19 cellular contexts compared by ENCODE assay signal in the genomic region with DNA sequence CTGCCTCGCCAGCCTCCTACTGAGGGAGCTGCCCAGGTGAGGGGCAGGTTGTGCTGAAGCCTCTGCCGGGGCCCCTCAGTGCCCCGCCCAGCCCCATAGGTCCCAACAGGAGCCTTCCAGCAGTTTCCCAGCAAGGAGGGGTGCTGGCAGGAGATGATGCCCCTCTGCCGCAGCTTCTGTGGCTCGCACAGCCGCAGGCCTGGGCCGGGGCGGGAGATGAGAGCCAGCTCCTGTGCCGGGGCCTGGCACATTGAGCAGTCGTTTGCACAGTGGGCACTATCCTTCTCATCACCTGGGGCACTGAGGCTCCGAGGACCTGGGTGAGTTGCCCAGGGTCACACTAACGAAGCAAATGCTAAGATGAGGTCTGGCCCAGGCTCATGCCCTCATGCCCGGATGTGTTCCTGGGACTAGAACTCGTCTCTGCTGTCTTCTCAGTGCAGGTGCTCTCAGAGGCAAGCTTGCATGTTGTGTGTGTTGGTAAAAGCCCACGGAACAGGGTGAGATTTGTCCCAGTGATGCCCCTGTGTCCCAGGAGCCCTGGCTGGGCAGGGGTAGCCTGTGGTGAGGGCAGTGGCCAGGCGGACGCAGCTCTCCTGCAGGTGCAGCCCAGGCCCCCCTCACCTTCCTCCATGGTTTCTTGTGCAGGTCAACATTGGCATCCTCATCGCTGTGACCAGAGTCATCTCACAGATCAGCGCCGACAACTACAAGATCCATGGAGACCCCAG.
A peak's percentile ranks its signal among the peaks of the same experiment; 100 is the strongest.
DNase-seq lines count a peak whose midpoint lies in the region; ATAC-seq, FAIRE-seq and TF ChIP-seq lines count a peak whose summit lies in the region.
"Had no signal": no experiment of that assay in that cellular context is flagged by ENCODE, and none has a peak within 500 bp of the region (broad histone marks: within the 10 kb centered on the region; RNA-seq: fewer than 3 reads in every experiment).

No MANE protein-coding gene starts in this region.

- no peaks in the 10 kb centered on the region for H4K20me1 ChIP-seq in H1 (replicated peaks in 1 of 2; ENCODE audit: control insufficient read depth in 1 of 2, insufficient read depth in 2 of 2, low read length in 2 of 2)
- H4K20me1 ChIP-seq in neural progenitor cell (ENCODE audit: low read depth), result no peaks in the 10 kb centered on the region

- H3K27ac ChIP-seq in H1 (ENCODE audit: low read depth, low read length), result no peak overlapping the region
- H3K27ac ChIP-seq in neural progenitor cell, result no peak overlapping the region
- H3K27ac ChIP-seq in temporal lobe (ENCODE audit: low read depth, low read length), result peak overlapping the region; percentile 71
- H3K27ac ChIP-seq: C4-2B had no signal

- 90% methylated on average over 17 of the region's 20 CpGs; no CpG with 5 or more reads in 1 of the 2 experiments for WGBS in H1 (ENCODE audit: extremely low coverage in 1 of 2, insufficient coverage in 1 of 2, insufficient read length in 1 of 2, insufficient replicate concordance in 2 of 2, low coverage in 1 of 2, low lambda C conversion rate in 2 of 2, missing lambda C conversion rate in 1 of 2), 2 experiments

- H3K9me3 ChIP-seq in H1 (ENCODE audit: insufficient read depth in 2 of 2, low read depth in 1 of 2, low read length in 1 of 2), result no peaks in the 10 kb centered on the region; a peak in 1 of 4 replicates
- no peaks in the 10 kb centered on the region for H3K9me3 ChIP-seq in neural progenitor cell (ENCODE audit: low read depth)

- H3K14ac ChIP-seq in H1 (ENCODE audit: insufficient read length), result no peak overlapping the region

- no peak overlapping the region for H2AFZ ChIP-seq in H1 (ENCODE audit: low read length)
- no peak overlapping the region for H2AFZ ChIP-seq in neural progenitor cell (replicated peaks)

- peaks cover 0 to 2% (median 0%) of the 10 kb centered on the region in 4 experiments; a peak in 1 of 7 replicates for H3K27me3 ChIP-seq in H1 (replicated peaks in 1 of 4; ENCODE audit: control insufficient read depth in 3 of 4, extremely low read depth in 1 of 4, insufficient read depth in 3 of 4, low read length in 3 of 4)
- no peaks in the 10 kb centered on the region for H3K27me3 ChIP-seq in neural progenitor cell

- 0 out of 2 replicates have a peak, but pooled peaks cover 2% of the 10 kb centered on the region for H3K36me3 Mint-ChIP-seq in WTC11
- peaks cover 2% of the 10 kb centered on the region for H3K36me3 Mint-ChIP-seq in neural progenitor cell

- TF ChIP-seq CTCF in WTC11 (IDR thresholded peaks at IDR 0.05) (no peak), H1 (IDR thresholded peaks at IDR 0.05; ENCODE audit: control extremely low read depth in 1 of 3, insufficient read depth in 1 of 3, low read depth in 1 of 3, low read length in 3 of 3) (no peak), neural progenitor cell (IDR thresholded peaks at IDR 0.05) (no peak)

- no peak overlapping the region; the same call in 1 of the 2 replicates for H4K8ac ChIP-seq in H1 (ENCODE audit: extremely low read depth, insufficient read depth, low read length)

- H2BK5ac ChIP-seq in H1 (ENCODE audit: low read depth, low read length), result no peak overlapping the region

- TF ChIP-seq POLR2A in H1 (IDR thresholded peaks at IDR 0.05; ENCODE audit: control extremely low read depth in 1 of 2, low read depth in 2 of 2, low read length in 2 of 2), result no peak

- no peak overlapping the region for H2BK12ac ChIP-seq in H1 (ENCODE audit: low read depth, low read length)

- H3K4me3 ChIP-seq in H1 (ENCODE audit: extremely low read depth in 1 of 4, insufficient read depth in 2 of 4, low read depth in 3 of 4, low read length in 4 of 4) (no peak overlapping the region), neural progenitor cell (no peak overlapping the region)
- H3K4me3 ChIP-seq: K562 had no signal

- no peaks in the 10 kb centered on the region for H3K36me3 ChIP-seq in H1 (ENCODE audit: control insufficient read depth in 2 of 4, insufficient read depth in 4 of 4, low read length in 3 of 4)
- no peaks in the 10 kb centered on the region for H3K36me3 ChIP-seq in neural progenitor cell

- H4K91ac ChIP-seq in H1 (replicated peaks; ENCODE audit: insufficient read length, low read length), result no peak overlapping the region

- H2AK5ac ChIP-seq in H1 (ENCODE audit: low read depth, low read length), result no peak overlapping the region

- POLR2A ChIA-PET in WTC11 (lab: Charles Lee) (no interaction called here), H1 (lab: Charles Lee; ENCODE audit: partially characterized antibody) (no interaction called here)

- H4K5ac ChIP-seq in H1 (ENCODE audit: insufficient read length, low read depth, low read length), result no peak overlapping the region

- DNase-seq in WTC11 (ENCODE audit: low spot score) (no peak), H1 (ENCODE audit: low read depth in 1 of 2, low spot score in 2 of 2) (no peak), neural progenitor cell (ENCODE audit: low spot score) (no peak), T1000 (lab: John Stamatoyannopoulos, UW) (no peak), superior temporal gyrus (ENCODE audit: extremely low spot score) (no peak)
- DNase-seq: ACHN; NCI-H1092 treated with DMSO at 0.1 percent for 48 hours; NCI-H1694; NCI-H2107; NCI-H510A; NCI-H748 treated with DMSO at 0.1 percent for 48 hours; NK-92 treated with Interleukin-12 subunit alpha and Interleukin-12 subunit beta, amount 100 ng/mL, for 24 hours; SHP77 had no signal

- H3K4me3 Mint-ChIP-seq in WTC11 (no peak overlapping the region), neural progenitor cell (peak overlapping the region; percentile 48)

- H3K27ac Mint-ChIP-seq in WTC11, result no peak overlapping the region
- H3K27ac Mint-ChIP-seq in neural progenitor cell, result no peak overlapping the region

- no peak for TF ChIP-seq EP300 in H1 (IDR thresholded peaks at IDR 0.05; ENCODE audit: borderline replicate concordance in 1 of 2, low read depth in 2 of 2, low read length in 2 of 2)

- no peak for TF ChIP-seq RAD21 in H1 (IDR thresholded peaks at IDR 0.05 in 1 of 2, conservative IDR thresholded peaks at IDR 0.05 in 1 of 2; ENCODE audit: low read depth in 2 of 2, low read length in 2 of 2)

- H3K79me1 ChIP-seq in H1 (ENCODE audit: low read depth, low read length), result no peaks in the 10 kb centered on the region

- CTCF ChIA-PET in WTC11 (lab: Charles Lee) (interaction anchor here (0.6 to 6.3 kb wide), 20 partner anchors 8 to 324 kb away, joined by 3 to 88 read pairs (median 12); no protein-coding TSS in a partner anchor), H1 (lab: Charles Lee; ENCODE audit: partially characterized antibody) (interaction anchor here (0.9 to 9.6 kb wide), 23 partner anchors 10 to 791 kb away, joined by 3 to 196 read pairs (median 4); no protein-coding TSS in a partner anchor)

- H3K23me2 ChIP-seq in H1 (ENCODE audit: low read depth, low read length), result no peaks in the 10 kb centered on the region; the same call in 1 of the 2 replicates

- no peak overlapping the region for H3K9ac ChIP-seq in H1 (replicated peaks in 1 of 4; ENCODE audit: extremely low read depth in 1 of 4, low read depth in 3 of 4, low read length in 3 of 4)
- no peak overlapping the region for H3K9ac ChIP-seq in neural progenitor cell

- H3K9me3 Mint-ChIP-seq in WTC11 (peaks cover 10% of the 10 kb centered on the region), neural progenitor cell (peaks cover 5% of the 10 kb centered on the region)

- H3K4me2 ChIP-seq in H1 (ENCODE audit: insufficient read depth in 1 of 2, low read depth in 2 of 2, low read length in 2 of 2) (no peak overlapping the region), neural progenitor cell (no peak overlapping the region)

- no peak overlapping the region for H2BK15ac ChIP-seq in H1 (ENCODE audit: low read length)

- H3K4me1 Mint-ChIP-seq in WTC11 (no peaks in the 10 kb centered on the region), neural progenitor cell (peaks cover 29% of the 10 kb centered on the region)

- no peak overlapping the region for H3K18ac ChIP-seq in H1 (ENCODE audit: extremely low read depth, low read length)

- no peaks in the 10 kb centered on the region for H3K79me2 ChIP-seq in H1 (ENCODE audit: control insufficient read depth in 1 of 2, insufficient read depth in 2 of 2, low read length in 2 of 2)
- no peaks in the 10 kb centered on the region for H3K79me2 ChIP-seq in neural progenitor cell (ENCODE audit: low read depth)

- no peak overlapping the region for H3K23ac ChIP-seq in H1 (ENCODE audit: insufficient read length)

- no peak overlapping the region for H2BK20ac ChIP-seq in H1 (ENCODE audit: low read length)

- H3K56ac ChIP-seq in H1 (replicated peaks; ENCODE audit: insufficient read length, low read depth, low read length), result no peak overlapping the region

- H3K4ac ChIP-seq in H1 (replicated peaks; ENCODE audit: insufficient read length, low read depth, low read length), result peak overlapping the region; percentile 44

- H3K27me3 Mint-ChIP-seq in WTC11 (ENCODE audit: low read depth), result no peaks in the 10 kb centered on the region
- H3K27me3 Mint-ChIP-seq in neural progenitor cell (ENCODE audit: insufficient read depth, low read depth), result peaks cover 24% of the 10 kb centered on the region

- H3K4me1 ChIP-seq in H1 (replicated peaks in 1 of 4; ENCODE audit: control insufficient read depth in 3 of 4, insufficient read depth in 4 of 4, low read length in 3 of 4), result peaks cover 0 to 5% (median 2%) of the 10 kb centered on the region in 4 experiments; a peak in 1 of 7 replicates
- no peaks in the 10 kb centered on the region for H3K4me1 ChIP-seq in neural progenitor cell

- FAIRE-seq in H1 (lab: Jason Lieb, UNC), result no peak
- FAIRE-seq: D721Med, GM12891, K562 had no signal

- no peaks in the 10 kb centered on the region for H3F3A ChIP-seq in neural progenitor cell (ENCODE audit: low read depth)

- no peak overlapping the region for H2BK120ac ChIP-seq in H1 (replicated peaks; ENCODE audit: low read depth, low read length)

- ATAC-seq in WTC11 (no peak), GM18873 (IDR thresholded peaks at IDR 0.05; ENCODE audit: low FRiP score, unreplicated experiment) (no peak)

TF ChIP-seq in H1, 55 proteins besides CTCF, POLR2A, EP300 and RAD21:
- TF ChIP-seq YY1 (IDR thresholded peaks at IDR 0.05; ENCODE audit: low read depth, low read length) (no peak), NRF1 (IDR thresholded peaks at IDR 0.05; ENCODE audit: low read depth, low read length) (no peak), BRCA1 (IDR thresholded peaks at IDR 0.05; ENCODE audit: low read depth, low read length) (no peak), TCF12 (IDR thresholded peaks at IDR 0.05; ENCODE audit: low read depth, low read length) (no peak), TEAD4 (IDR thresholded peaks at IDR 0.05; ENCODE audit: low read depth, low read length) (no peak), CHD1 (IDR thresholded peaks at IDR 0.05; ENCODE audit: low read depth, low read length) (no peak), SP2 (IDR thresholded peaks at IDR 0.05; ENCODE audit: low read length) (no peak), EGR1 (IDR thresholded peaks at IDR 0.05; ENCODE audit: borderline replicate concordance, low read depth, low read length) (no peak), KDM4A (IDR thresholded peaks at IDR 0.05; ENCODE audit: low read depth, low read length, severe bottlenecking) (no peak), BCL11A (IDR thresholded peaks at IDR 0.05; ENCODE audit: low read depth in 2 of 2, low read length in 2 of 2) (no peak), SIN3A (conservative IDR thresholded peaks at IDR 0.05 in 1 of 2, IDR thresholded peaks at IDR 0.05 in 1 of 2; ENCODE audit: low read depth in 1 of 2, low read length in 2 of 2) (no peak)
